ENCODE assay signal across 24 cellular contexts in the genomic region with DNA sequence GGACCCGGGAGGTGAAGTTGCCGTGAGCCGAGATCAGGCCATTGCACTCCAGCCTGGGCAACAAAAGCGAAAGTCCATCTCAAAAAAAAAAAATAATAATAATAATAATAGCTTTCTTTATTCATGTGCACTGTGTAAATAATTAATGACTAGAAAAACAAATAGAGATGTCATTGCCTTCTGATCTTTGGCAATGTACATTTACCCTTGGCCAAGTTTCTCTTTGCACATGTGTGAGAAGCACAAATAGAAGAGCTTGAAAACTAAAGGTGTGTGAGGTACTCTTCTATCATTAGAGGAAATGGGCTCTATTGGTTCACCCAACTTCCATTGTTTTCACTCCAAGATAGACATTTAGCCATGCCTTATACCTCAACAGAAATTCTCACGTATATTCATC.
"Had no signal": no experiment of that assay in that cellular context is flagged by ENCODE, and none has a peak within 500 bp of the region (broad histone marks: within the 10 kb centered on the region; RNA-seq: fewer than 3 reads in every experiment).

No MANE protein-coding gene starts in this region.

- H3K27me3 ChIP-seq: colonic mucosa, esophagus squamous epithelium, gastrocnemius medialis, heart right ventricle had no signal

- DNase-seq: colonic mucosa; cortex of kidney; effector CD8-positive, alpha-beta T cell; effector memory CD8-positive, alpha-beta T cell; endodermal cell; erythroblast; esophagus squamous epithelium; foreskin fibroblast; foreskin melanocyte; gastrocnemius medialis; glutamatergic neuron; head of caudate nucleus; heart right ventricle; hippocampal formation; left cardiac atrium; left ventricle myocardium inferior; lower lobe of right lung; mesenchymal stem cell; mucosa of descending colon; naive B cell; naive thymus-derived CD8-positive, alpha-beta T cell had no signal

- H3K4me1 ChIP-seq: colonic mucosa, gastrocnemius medialis, heart right ventricle, left ventricle myocardium inferior, lower lobe of right lung had no signal

- H3K36me3 ChIP-seq: colonic mucosa, esophagus squamous epithelium, gastrocnemius medialis, heart right ventricle, left ventricle myocardium inferior, lower lobe of right lung had no signal

- H3K4me3 ChIP-seq: colonic mucosa, esophagus squamous epithelium, gastrocnemius medialis, heart right ventricle, left ventricle myocardium inferior, lower lobe of right lung, mucosa of descending colon had no signal

- FAIRE-seq: keratinocyte had no signal

- H3K9me3 ChIP-seq: colonic mucosa, esophagus squamous epithelium, gastrocnemius medialis, heart right ventricle, left ventricle myocardium inferior, lower lobe of right lung, mucosa of descending colon had no signal

- H3K27ac ChIP-seq: colonic mucosa, epithelial cell of prostate, esophagus squamous epithelium, gastrocnemius medialis, heart right ventricle, left ventricle myocardium inferior, lower lobe of right lung had no signal

- ATAC-seq: effector memory CD8-positive, alpha-beta T cell; esophagus mucosa; gastrocnemius medialis; heart right ventricle; left cardiac atrium; lower lobe of right lung; mucosa of descending colon; naive thymus-derived CD8-positive, alpha-beta T cell had no signal
